23 cellular contexts compared by ENCODE assay signal in genomic region chr9:9522406-9522805, GRCh38.
"Had no signal": no experiment of that assay in that cellular context is flagged by ENCODE, and none has a peak within 500 bp of the region (broad histone marks: within the 10 kb centered on the region; RNA-seq: fewer than 3 reads in every experiment).

No MANE protein-coding gene starts in this region.

- H3K4me3 Mint-ChIP-seq: natural killer cell; stimulated activated naive B cell treated with anti-CD40 and anti-IgM and Interleukin-4, amounts not matched to agents 10 μg/mL and 1 μg/mL and 100 μg/mL, for 72 hours; stimulated activated naive CD8-positive, alpha-beta T cell treated with anti-CD3 and anti-CD28 coated beads, Interleukin-15, Interleukin-2, amounts not matched to agents 100 ng/mL and 50 ng/mL, for 24 hours had no signal

- ATAC-seq: heart right ventricle; left ventricle myocardium superior; lower lobe of right lung; natural killer cell; pancreas; right lobe of liver; stimulated activated naive B cell treated with anti-CD40 and anti-IgM and Interleukin-4, amounts not matched to agents 10 μg/mL and 1 μg/mL and 100 μg/mL, for 72 hours had no signal

- H3K27ac ChIP-seq: coronary artery, esophagus squamous epithelium, heart right ventricle, lower lobe of right lung, neutrophil, pancreas, right lobe of liver, thoracic aorta, tibial nerve, upper lobe of left lung had no signal

- H3K4me1 ChIP-seq: esophagus squamous epithelium, heart right ventricle, lower lobe of right lung, pancreas, right lobe of liver, tibial nerve had no signal

- H3K4me1 Mint-ChIP-seq: natural killer cell; stimulated activated naive B cell treated with anti-CD40 and anti-IgM and Interleukin-4, amounts not matched to agents 10 μg/mL and 1 μg/mL and 100 μg/mL, for 72 hours had no signal

- H3K4me3 ChIP-seq: coronary artery, esophagus squamous epithelium, heart right ventricle, lower lobe of right lung, pancreas, right lobe of liver, thoracic aorta, tibial nerve, upper lobe of left lung had no signal

- H3K36me3 Mint-ChIP-seq: natural killer cell; stimulated activated naive B cell treated with anti-CD40 and anti-IgM and Interleukin-4, amounts not matched to agents 10 μg/mL and 1 μg/mL and 100 μg/mL, for 72 hours had no signal

- H3K27me3 Mint-ChIP-seq: stimulated activated naive B cell treated with anti-CD40 and anti-IgM and Interleukin-4, amounts not matched to agents 10 μg/mL and 1 μg/mL and 100 μg/mL, for 72 hours; stimulated activated naive CD8-positive, alpha-beta T cell treated with anti-CD3 and anti-CD28 coated beads, Interleukin-15, Interleukin-2, amounts not matched to agents 100 ng/mL and 50 ng/mL, for 24 hours had no signal

- H3K27me3 ChIP-seq: esophagus squamous epithelium, heart right ventricle, neutrophil, pancreas, right lobe of liver, tibial nerve, upper lobe of left lung had no signal

- DNase-seq: dermis blood vessel endothelial cell; effector memory CD4-positive, alpha-beta T cell; esophagus squamous epithelium; foreskin melanocyte; glutamatergic neuron; heart right ventricle; hippocampal formation; left ventricle myocardium superior; lower lobe of right lung; natural killer cell; pancreas; retina; right lobe of liver; small intestine; stimulated activated CD4-positive, alpha-beta T cell treated with anti-CD3 and anti-CD28 coated beads, Interleukin-15, amount 100 ng/mL, for 24 hours; stimulated activated CD4-positive, alpha-beta T cell treated with anti-CD3 and anti-CD28 coated beads, Interleukin-2, amount 100 ng/mL, for 48 hours; stimulated activated naive B cell treated with anti-CD40 and anti-IgM and Interleukin-4, amounts not matched to agents 10 μg/mL and 1 μg/mL and 100 μg/mL, for 72 hours; upper lobe of left lung had no signal

- H3K9me3 ChIP-seq: esophagus squamous epithelium, heart right ventricle, lower lobe of right lung, neutrophil, pancreas, right lobe of liver, thoracic aorta, tibial nerve, upper lobe of left lung had no signal

- H3K27ac Mint-ChIP-seq: natural killer cell; stimulated activated naive B cell treated with anti-CD40 and anti-IgM and Interleukin-4, amounts not matched to agents 10 μg/mL and 1 μg/mL and 100 μg/mL, for 72 hours; stimulated activated naive CD8-positive, alpha-beta T cell treated with anti-CD3 and anti-CD28 coated beads, Interleukin-15, Interleukin-2, amounts not matched to agents 100 ng/mL and 50 ng/mL, for 24 hours had no signal

- H3K36me3 ChIP-seq: esophagus squamous epithelium, heart right ventricle, lower lobe of right lung, neutrophil, pancreas, right lobe of liver, thoracic aorta, tibial nerve, upper lobe of left lung had no signal

- H3K9me3 Mint-ChIP-seq: stimulated activated naive B cell treated with anti-CD40 and anti-IgM and Interleukin-4, amounts not matched to agents 10 μg/mL and 1 μg/mL and 100 μg/mL, for 72 hours had no signal
